In the genomic region with DNA sequence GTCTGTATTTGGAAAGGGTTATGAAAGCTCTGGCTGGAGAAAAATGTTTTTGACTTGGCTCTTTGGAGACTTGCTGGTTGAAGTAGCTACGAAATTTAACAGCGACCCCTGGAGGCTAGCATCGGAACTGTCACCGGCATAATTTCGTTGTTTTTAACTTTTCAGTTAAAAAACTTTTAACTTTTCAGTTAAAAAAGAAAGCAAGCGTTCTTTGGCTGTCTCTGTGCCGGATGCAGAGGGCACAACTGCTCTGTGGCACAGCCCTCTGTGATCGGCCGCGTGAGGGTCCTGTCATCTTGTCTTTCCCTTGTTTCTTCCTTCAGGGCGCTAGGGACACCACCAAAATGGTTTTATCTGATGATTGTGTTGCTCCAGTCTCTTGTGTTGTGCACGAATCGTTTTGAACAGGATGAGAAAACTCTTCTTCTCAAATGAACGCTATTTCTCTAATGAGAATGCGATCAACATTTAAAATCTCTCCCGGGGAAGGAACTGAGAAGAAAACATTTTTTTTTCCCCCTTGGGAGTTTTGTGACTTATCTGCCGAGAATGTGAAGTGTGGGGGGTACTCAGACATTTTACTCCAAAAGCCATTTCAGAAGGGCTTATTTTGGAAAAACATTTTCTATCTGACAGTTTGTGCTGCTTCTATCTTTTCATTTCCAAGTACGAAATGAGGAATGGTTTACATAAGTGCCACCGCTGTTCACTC, we compare ENCODE assay signal across 8 cellular contexts. TPM values are rescaled to one million over a fixed set of nuclear protein-coding genes. Genes with fewer than 3 reads are reported as not detected.
DNase-seq lines count a peak whose midpoint lies in the region; ATAC-seq and TF ChIP-seq lines count a peak whose summit lies in the region.

No MANE protein-coding gene starts in this region.

- peaks cover 2% of the 10 kb centered on the region for H3K27me3 Mint-ChIP-seq in mesothelial cell of epicardium (ENCODE audit: low read depth)
- H3K27me3 Mint-ChIP-seq in stimulated activated naive CD8-positive, alpha-beta T cell treated with anti-CD3 and anti-CD28 coated beads, Interleukin-15, amount 100 ng/mL, for 72 hours: peaks cover 27% of the 10 kb centered on the region

- DNase-seq in GM04504 (ENCODE audit: low read depth): peak; percentile 12
- DNase-seq in LNCaP clone FGC (ENCODE audit: low read depth): no peak
- peak; percentile 58 for DNase-seq in ecto neural progenitor cell (ENCODE audit: low spot score)
- DNase-seq in mesothelial cell of epicardium (ENCODE audit: low spot score in 2 of 2, unreplicated experiment in 2 of 2): peak in 1 of 2 experiments; percentile 65
- peak; percentile 29 to 33 for DNase-seq in stimulated activated naive CD8-positive, alpha-beta T cell treated with anti-CD3 and anti-CD28 coated beads, Interleukin-15, amount 100 ng/mL, for 72 hours
- DNase-seq in GM19240 (ENCODE audit: insufficient read length, low spot score): no peak

- peaks cover 10% of the 10 kb centered on the region for H3K9me3 Mint-ChIP-seq in mesothelial cell of epicardium
- no peaks in the 10 kb centered on the region for H3K9me3 Mint-ChIP-seq in stimulated activated naive CD8-positive, alpha-beta T cell treated with anti-CD3 and anti-CD28 coated beads, Interleukin-15, amount 100 ng/mL, for 72 hours

- ATAC-seq in stimulated activated naive CD8-positive, alpha-beta T cell treated with anti-CD3 and anti-CD28 coated beads, Interleukin-15, amount 100 ng/mL, for 72 hours: no peak
- ATAC-seq in HG02610 (IDR thresholded peaks at IDR 0.05; ENCODE audit: unreplicated experiment): no peak

- TF ChIP-seq CTCF in LNCaP clone FGC (IDR thresholded peaks at IDR 0.05; ENCODE audit: control insufficient read depth, extremely low read depth, insufficient read depth) (peak; percentile 74), WI38 (IDR thresholded peaks at IDR 0.05; ENCODE audit: low read depth, low read length) (peak; percentile 82), mesothelial cell of epicardium (IDR thresholded peaks at IDR 0.05; ENCODE audit: unreplicated experiment) (peak; percentile 100)

- H3K27ac Mint-ChIP-seq in mesothelial cell of epicardium: no peak overlapping the region
- no peak overlapping the region for H3K27ac Mint-ChIP-seq in stimulated activated naive CD8-positive, alpha-beta T cell treated with anti-CD3 and anti-CD28 coated beads, Interleukin-15, amount 100 ng/mL, for 72 hours

- H3K4me3 ChIP-seq in LNCaP clone FGC (ENCODE audit: low read depth, low read length): no peak overlapping the region
- H3K4me3 ChIP-seq in WI38 (ENCODE audit: low read depth, low read length): peak overlapping the region; percentile 47

- H3K4me1 Mint-ChIP-seq in mesothelial cell of epicardium: peaks cover 4% of the 10 kb centered on the region
- no peaks in the 10 kb centered on the region for H3K4me1 Mint-ChIP-seq in stimulated activated naive CD8-positive, alpha-beta T cell treated with anti-CD3 and anti-CD28 coated beads, Interleukin-15, amount 100 ng/mL, for 72 hours

- H3K4me3 Mint-ChIP-seq in mesothelial cell of epicardium: peak overlapping the region; percentile 59
- peak overlapping the region in 1 of 2 donors; percentile 19 for H3K4me3 Mint-ChIP-seq in stimulated activated naive CD8-positive, alpha-beta T cell treated with anti-CD3 and anti-CD28 coated beads, Interleukin-15, amount 100 ng/mL, for 72 hours

- peaks cover 3% of the 10 kb centered on the region for H3K36me3 Mint-ChIP-seq in mesothelial cell of epicardium

RNA-seq across cellular contexts. Expression of gene ADCYAP1, which starts 57.1 kb away (rescaled TPM):
- total RNA-seq in mesothelial cell of epicardium: 0.70 to 1.3 TPM (median 0.72 TPM) in 3 replicates

Comparison
In these comparisons a context has a peak if more than half of its experiments do, and no peak if none do; other contexts are left out.
1. DNase-seq: peak in GM04504 (single experiment), ecto neural progenitor cell (single experiment) and stimulated activated naive CD8-positive, alpha-beta T cell treated with anti-CD3 and anti-CD28 coated beads, Interleukin-15, amount 100 ng/mL, for 72 hours (2 of 2); none in LNCaP clone FGC (single experiment) and GM19240 (single experiment).
2. Peak in every context shown above with its lines, with median percentiles within 50 percentile points of each other: CTCF ChIP-seq.